19 cellular contexts compared by ENCODE assay signal in genomic region chr1:199174336-199174735, GRCh38.
A peak's percentile ranks its signal among the peaks of the same experiment; 100 is the strongest.
DNase-seq lines count a peak whose midpoint lies in the region; ATAC-seq and FAIRE-seq lines count a peak whose summit lies in the region.
"Had no signal": no experiment of that assay in that cellular context is flagged by ENCODE, and none has a peak within 500 bp of the region (broad histone marks: within the 10 kb centered on the region; RNA-seq: fewer than 3 reads in every experiment).

No MANE protein-coding gene starts in this region.

- DNase-seq in activated naive CD4-positive, alpha-beta T cell treated with anti-CD3 and anti-CD28 coated beads for 36 hours, result peak; percentile 8
- DNase-seq in activated naive CD4-positive, alpha-beta T cell treated with Interleukin-2 at 50 U/mL for 16 hours, result no peak
- DNase-seq in Jurkat, Clone E6-1 (ENCODE audit: low read depth, low spot score), result peak; percentile 53
- DNase-seq in small intestine (no peak), GDM1 (lab: John Stamatoyannopoulos, UW) (no peak)
- DNase-seq in activated CD8-positive, alpha-beta memory T cell treated with anti-CD3 and anti-CD28 coated beads for 24 hours, result no peak
- DNase-seq: activated CD4-positive, alpha-beta T cell treated with anti-CD3 and anti-CD28 coated beads, Interleukin-2, amount 10 ng/mL, durations not matched to agents 7 days and 5 days; activated T-cell treated with anti-CD3 and anti-CD28 coated beads, Interleukin-2, amount 50 U/mL, for 48 hours; cerebellar nuclear complex; GM23248; IMR-90; kidney glomerular epithelial cell; NCI-H2081 treated with DMSO at 0.1 percent for 48 hours; NCI-H524; T1000 had no signal

- CTCF ChIA-PET in activated naive CD4-positive, alpha-beta T cell treated with anti-CD3 and anti-CD28 coated beads for 36 hours (lab: Charles Lee), result interaction anchor here (1.4 kb wide), 2 partner anchors 68 to 134 kb away, joined by 5 to 6 read pairs; no protein-coding TSS in a partner anchor

- H3K27ac ChIP-seq in angular gyrus (ENCODE audit: low read depth, low read length), result peak overlapping the region; percentile 37
- peak overlapping the region; percentile 36 to 41 for H3K27ac ChIP-seq in small intestine (ENCODE audit: low read depth in 1 of 2, low read length in 1 of 2)
- H3K27ac ChIP-seq: GM23248, neutrophil, vagina had no signal

- peaks cover 3% of the 10 kb centered on the region for H3K27me3 Mint-ChIP-seq in activated naive CD4-positive, alpha-beta T cell treated with anti-CD3 and anti-CD28 coated beads for 36 hours (ENCODE audit: low read depth)

- no peaks in the 10 kb centered on the region for H3K4me1 ChIP-seq in small intestine (ENCODE audit: control insufficient read depth in 2 of 2, insufficient read depth in 1 of 2, low read depth in 1 of 2, low read length in 1 of 2)
- H3K4me1 ChIP-seq: vagina had no signal

- intact Hi-C loops in activated naive CD4-positive, alpha-beta T cell treated with anti-CD3 and anti-CD28 coated beads for 36 hours (cut with micrococcal nuclease), result loop anchor here (5.0 to 10.0 kb wide), 5 partner anchors 378 to 1270 kb away; no protein-coding TSS in a partner anchor

- H3K27ac Mint-ChIP-seq in activated naive CD4-positive, alpha-beta T cell treated with anti-CD3 and anti-CD28 coated beads for 36 hours, result no peak overlapping the region
- H3K27ac Mint-ChIP-seq: activated CD4-positive, alpha-beta T cell treated with anti-CD3 and anti-CD28 coated beads, Interleukin-2, amount 10 ng/mL, durations not matched to agents 7 days and 5 days had no signal

- no peaks in the 10 kb centered on the region for H3K27me3 ChIP-seq in small intestine (ENCODE audit: control insufficient read depth in 2 of 2, insufficient read depth in 2 of 2, low read length in 2 of 2)
- H3K27me3 ChIP-seq: neutrophil, vagina had no signal

- H3K4me3 ChIP-seq in Jurkat, Clone E6-1 (ENCODE audit: low read length), result peak overlapping the region; percentile 6; the same call in 1 of the 2 replicates
- H3K4me3 ChIP-seq in small intestine (ENCODE audit: low read depth in 1 of 2, low read length in 2 of 2), result no peak overlapping the region
- H3K4me3 ChIP-seq: GM23248, vagina had no signal

- no peak for ATAC-seq in GM19023 (IDR thresholded peaks at IDR 0.05; ENCODE audit: unreplicated experiment)

- no peaks in the 10 kb centered on the region for H3K9me3 Mint-ChIP-seq in activated naive CD4-positive, alpha-beta T cell treated with anti-CD3 and anti-CD28 coated beads for 36 hours

- H3K9me3 ChIP-seq in small intestine (ENCODE audit: control insufficient read depth, low read depth), result no peaks in the 10 kb centered on the region
- H3K9me3 ChIP-seq: neutrophil, vagina had no signal

- H3K36me3 Mint-ChIP-seq in activated naive CD4-positive, alpha-beta T cell treated with anti-CD3 and anti-CD28 coated beads for 36 hours (ENCODE audit: low read depth), result no peaks in the 10 kb centered on the region

- FAIRE-seq in small intestine (lab: Jason Lieb, UNC), result no peak

- H3K4me1 Mint-ChIP-seq in activated naive CD4-positive, alpha-beta T cell treated with anti-CD3 and anti-CD28 coated beads for 36 hours (ENCODE audit: low read depth), result peaks cover 38% of the 10 kb centered on the region

- H3K4me3 Mint-ChIP-seq in activated naive CD4-positive, alpha-beta T cell treated with anti-CD3 and anti-CD28 coated beads for 36 hours, result no peak overlapping the region
- H3K4me3 Mint-ChIP-seq: activated CD4-positive, alpha-beta T cell treated with anti-CD3 and anti-CD28 coated beads, Interleukin-2, amount 10 ng/mL, durations not matched to agents 7 days and 5 days had no signal

- H3K36me3 ChIP-seq in small intestine (ENCODE audit: control insufficient read depth in 2 of 2, insufficient read depth in 2 of 2, low read length in 2 of 2), result no peaks in the 10 kb centered on the region
- H3K36me3 ChIP-seq: neutrophil, vagina had no signal

Comparison
In these comparisons a context has a peak if more than half of its experiments do, and no peak if none do; other contexts are left out.
1. DNase-seq: peak in activated naive CD4-positive, alpha-beta T cell treated with anti-CD3 and anti-CD28 coated beads for 36 hours (single experiment) and Jurkat, Clone E6-1 (single experiment); none in activated naive CD4-positive, alpha-beta T cell treated with Interleukin-2 at 50 U/mL for 16 hours (single experiment), small intestine (single experiment), GDM1 (single experiment) and activated CD8-positive, alpha-beta memory T cell treated with anti-CD3 and anti-CD28 coated beads for 24 hours (single experiment).